ENCODE assay signal across 38 cellular contexts in the genomic region with DNA sequence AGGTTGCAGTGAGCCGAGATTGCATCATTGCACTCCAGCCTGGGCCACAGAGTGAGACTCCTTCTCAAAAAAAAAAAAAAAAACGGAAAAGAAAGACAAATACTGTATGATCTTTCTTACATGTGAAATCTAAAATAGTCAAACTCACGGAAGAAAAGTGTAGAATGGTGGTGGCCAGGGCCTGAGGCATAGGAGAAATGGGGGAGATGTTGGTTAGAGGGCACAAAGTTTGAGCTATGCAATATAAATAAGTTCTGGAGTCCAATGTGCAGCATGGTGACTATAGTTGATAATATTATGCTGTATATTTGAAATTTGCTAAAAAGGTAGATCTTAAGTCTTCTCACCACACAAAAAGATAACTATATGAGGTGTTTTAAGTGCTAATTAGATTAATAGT. TPM values are rescaled to one million over a fixed set of nuclear protein-coding genes. Genes with fewer than 3 reads are reported as not detected.
"Had no signal": no experiment of that assay in that cellular context is flagged by ENCODE, and none has a peak within 500 bp of the region (broad histone marks: within the 10 kb centered on the region; RNA-seq: fewer than 3 reads in every experiment).

No MANE protein-coding gene starts in this region.

- H3K27ac ChIP-seq: adrenal gland, body of pancreas, brain microvascular endothelial cell, breast epithelium, VCaP had no signal

- H3K27me3 ChIP-seq: body of pancreas, brain microvascular endothelial cell, breast epithelium had no signal

- DNase-seq: activated B cell treated with CpG ODN at 0.5 μM for 24 hours; activated CD4-positive, alpha-beta memory T cell treated with anti-CD3 and anti-CD28 coated beads for 36 hours; activated CD4-positive, alpha-beta T cell treated with anti-CD3 and anti-CD28 coated beads for 4 hours; activated CD4-positive, alpha-beta T cell treated with anti-CD3 and anti-CD28 coated beads, Interleukin-2, amount 10 ng/mL, durations not matched to agents 24 days and 14 days; activated CD4-positive, alpha-beta T cell treated with anti-CD3 and anti-CD28 coated beads, Interleukin-2, amount 50 U/mL, for 1 hour; activated CD4-positive, alpha-beta T cell treated with anti-CD3 and anti-CD28 coated beads, Interleukin-2, amount 50 U/mL, for 4 hours; activated CD4-positive, CD25-positive, alpha-beta regulatory T cell treated with anti-CD3 and anti-CD28 coated beads, Interleukin-2, amount 50 U/mL, for 72 hours; activated CD8-positive, alpha-beta memory T cell treated with anti-CD3 and anti-CD28 coated beads, Interleukin-2, amount 50 U/mL, for 4 hours; activated CD8-positive, alpha-beta T cell treated with anti-CD3 and anti-CD28 coated beads for 36 hours; activated effector memory CD4-positive, alpha-beta T cell treated with anti-CD3 and anti-CD28 coated beads, Interleukin-2, amount 50 U/mL, for 16 hours; activated gamma-delta T cell treated with Interleukin-2 at 50 U/mL for 16 hours; activated naive CD4-positive, alpha-beta T cell; activated naive CD4-positive, alpha-beta T cell treated with anti-CD3 and anti-CD28 coated beads for 36 hours; activated naive CD4-positive, alpha-beta T cell treated with anti-CD3 and anti-CD28 coated beads, Interleukin-2, amount 50 U/mL, for 16 hours; activated naive CD8-positive, alpha-beta T cell treated with anti-CD3 and anti-CD28 coated beads for 36 hours; activated T-cell treated with anti-CD3 and anti-CD28 coated beads for 4 hours; activated T-cell treated with anti-CD3 and anti-CD28 coated beads, Interleukin-2, amount 50 U/mL, for 1 hour; activated T-cell treated with anti-CD3 and anti-CD28 coated beads, Interleukin-2, amount 50 U/mL, for 4 hours; activated T-cell treated with anti-CD3 and anti-CD28 coated beads, Interleukin-2, amount 50 U/mL, for 72 hours; adrenal gland; amniotic stem cell; aorta; body of pancreas; brain microvascular endothelial cell; central memory CD4-positive, alpha-beta T cell; T-cell; T-helper 2 cell; T-helper 9 cell had no signal

- H3K36me3 ChIP-seq: adrenal gland, brain microvascular endothelial cell, breast epithelium had no signal

- ATAC-seq: activated CD8-positive, alpha-beta T cell treated with anti-CD3 and anti-CD28 coated beads for 36 hours; activated naive CD4-positive, alpha-beta T cell treated with anti-CD3 and anti-CD28 coated beads, Interleukin-2, amount 50 U/mL, for 72 hours; activated T-cell treated with anti-CD3 and anti-CD28 coated beads, Interleukin-2, amount 50 U/mL, for 4 hours; activated T-cell treated with anti-CD3 and anti-CD28 coated beads, Interleukin-2, amount 50 U/mL, for 72 hours; activated T-helper 17 cell treated with anti-CD3 and anti-CD28 coated beads, Interleukin-2, amount 50 U/mL, for 72 hours; body of pancreas; T-cell had no signal

- H3K4me3 ChIP-seq: adrenal gland, body of pancreas, breast epithelium had no signal

- H3K9me3 ChIP-seq: adrenal gland, body of pancreas, breast epithelium had no signal

- FAIRE-seq: astrocyte, TTC549 had no signal

- H3K4me1 ChIP-seq: adrenal gland, breast epithelium had no signal

RNA-seq across cellular contexts. Expression of gene FGA, which starts 1.3 kb away (rescaled TPM):
- total RNA-seq: activated B cell treated with CpG ODN at 0.5 μM for 24 hours; activated CD4-positive, alpha-beta memory T cell treated with anti-CD3 and anti-CD28 coated beads for 36 hours; activated CD4-positive, alpha-beta T cell treated with anti-CD3 and anti-CD28 coated beads, Interleukin-2, amount 10 ng/mL, durations not matched to agents 24 days and 14 days; activated CD8-positive, alpha-beta memory T cell treated with anti-CD3 and anti-CD28 coated beads for 36 hours; activated CD8-positive, alpha-beta T cell treated with anti-CD3 and anti-CD28 coated beads for 36 hours; activated naive CD4-positive, alpha-beta T cell treated with anti-CD3 and anti-CD28 coated beads for 36 hours; activated naive CD4-positive, alpha-beta T cell treated with anti-CD3 and anti-CD28 coated beads, Interleukin-2, amount 50 U/mL, for 72 hours; activated naive CD8-positive, alpha-beta T cell treated with anti-CD3 and anti-CD28 coated beads for 36 hours; activated T-cell treated with anti-CD3 and anti-CD28 coated beads, Interleukin-2, amount 50 U/mL, for 72 hours; activated T-helper 1 cell treated with anti-CD3 and anti-CD28 coated beads, Interleukin-12 subunit alpha, Interleukin-12 subunit beta, Interleukin-2, Interleukin-4 antibody, amounts not matched to agents 30 ng/mL and 10 ng/mL and 1 ng/mL, durations not matched to agents 14 hours and 24 hours and 36 hours; activated T-helper 17 cell treated with anti-CD3 and anti-CD28 coated beads, Interleukin-2, amount 50 U/mL, for 72 hours; aorta; astrocyte; cardiac septum; T-helper 1 cell treated with Interleukin-12 subunit alpha and Interleukin-12 subunit beta and Interleukin-4 antibody, amounts not matched to agents 30 ng/mL and 1 ng/mL, for 36 hours had no signal

RNA-seq across cellular contexts. Expression of gene FGG, which starts 20.6 kb away (rescaled TPM):
- total RNA-seq: activated B cell treated with CpG ODN at 0.5 μM for 24 hours; activated CD4-positive, alpha-beta memory T cell treated with anti-CD3 and anti-CD28 coated beads for 36 hours; activated CD4-positive, alpha-beta T cell treated with anti-CD3 and anti-CD28 coated beads, Interleukin-2, amount 10 ng/mL, durations not matched to agents 24 days and 14 days; activated CD8-positive, alpha-beta memory T cell treated with anti-CD3 and anti-CD28 coated beads for 36 hours; activated CD8-positive, alpha-beta T cell treated with anti-CD3 and anti-CD28 coated beads for 36 hours; activated naive CD4-positive, alpha-beta T cell treated with anti-CD3 and anti-CD28 coated beads for 36 hours; activated naive CD4-positive, alpha-beta T cell treated with anti-CD3 and anti-CD28 coated beads, Interleukin-2, amount 50 U/mL, for 72 hours; activated naive CD8-positive, alpha-beta T cell treated with anti-CD3 and anti-CD28 coated beads for 36 hours; activated T-cell treated with anti-CD3 and anti-CD28 coated beads, Interleukin-2, amount 50 U/mL, for 72 hours; activated T-helper 1 cell treated with anti-CD3 and anti-CD28 coated beads, Interleukin-12 subunit alpha, Interleukin-12 subunit beta, Interleukin-2, Interleukin-4 antibody, amounts not matched to agents 30 ng/mL and 10 ng/mL and 1 ng/mL, durations not matched to agents 14 hours and 24 hours and 36 hours; activated T-helper 17 cell treated with anti-CD3 and anti-CD28 coated beads, Interleukin-2, amount 50 U/mL, for 72 hours; astrocyte; body of pancreas; cardiac septum; T-helper 1 cell treated with Interleukin-12 subunit alpha and Interleukin-12 subunit beta and Interleukin-4 antibody, amounts not matched to agents 30 ng/mL and 1 ng/mL, for 36 hours had no signal

RNA-seq across cellular contexts. Expression of gene FGB, which starts 29.1 kb away (rescaled TPM):
- total RNA-seq: activated B cell treated with CpG ODN at 0.5 μM for 24 hours; activated CD4-positive, alpha-beta memory T cell treated with anti-CD3 and anti-CD28 coated beads for 36 hours; activated CD4-positive, alpha-beta T cell treated with anti-CD3 and anti-CD28 coated beads, Interleukin-2, amount 10 ng/mL, durations not matched to agents 24 days and 14 days; activated CD8-positive, alpha-beta memory T cell treated with anti-CD3 and anti-CD28 coated beads for 36 hours; activated CD8-positive, alpha-beta T cell treated with anti-CD3 and anti-CD28 coated beads for 36 hours; activated naive CD4-positive, alpha-beta T cell treated with anti-CD3 and anti-CD28 coated beads for 36 hours; activated naive CD4-positive, alpha-beta T cell treated with anti-CD3 and anti-CD28 coated beads, Interleukin-2, amount 50 U/mL, for 72 hours; activated naive CD8-positive, alpha-beta T cell treated with anti-CD3 and anti-CD28 coated beads for 36 hours; activated T-cell treated with anti-CD3 and anti-CD28 coated beads, Interleukin-2, amount 50 U/mL, for 72 hours; activated T-helper 1 cell treated with anti-CD3 and anti-CD28 coated beads, Interleukin-12 subunit alpha, Interleukin-12 subunit beta, Interleukin-2, Interleukin-4 antibody, amounts not matched to agents 30 ng/mL and 10 ng/mL and 1 ng/mL, durations not matched to agents 14 hours and 24 hours and 36 hours; activated T-helper 17 cell treated with anti-CD3 and anti-CD28 coated beads, Interleukin-2, amount 50 U/mL, for 72 hours; aorta; body of pancreas; cardiac septum; T-helper 1 cell treated with Interleukin-12 subunit alpha and Interleukin-12 subunit beta and Interleukin-4 antibody, amounts not matched to agents 30 ng/mL and 1 ng/mL, for 36 hours had no signal
